In the genomic region with DNA sequence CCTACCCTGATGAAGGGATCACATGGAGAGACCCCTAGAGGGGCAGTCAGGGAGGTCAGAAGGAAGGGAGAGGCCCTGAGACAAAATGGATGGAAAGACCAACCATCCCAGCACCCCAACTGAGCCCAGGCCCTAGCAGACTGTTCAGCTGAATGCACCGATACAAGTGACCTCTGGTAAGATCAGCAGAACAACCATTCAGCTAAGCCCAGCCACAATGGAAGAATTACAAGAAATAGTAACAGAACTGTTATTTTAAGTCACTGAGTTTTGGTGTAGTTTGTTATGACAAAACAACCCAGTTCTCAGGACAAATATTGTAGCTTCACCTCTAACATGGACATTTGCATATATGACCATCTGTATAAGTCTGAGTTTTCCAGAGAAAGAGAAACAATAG, we compare ENCODE assay signal across 9 cellular contexts.
"Had no signal": no experiment of that assay in that cellular context is flagged by ENCODE, and none has a peak within 500 bp of the region (broad histone marks: within the 10 kb centered on the region; RNA-seq: fewer than 3 reads in every experiment).

No MANE protein-coding gene starts in this region.

- ATAC-seq: HCT116, K562 had no signal

- H3K4me3 Mint-ChIP-seq: HFFc6 had no signal

- DNase-seq: GOT3, H7, HFFc6, IMR-90, KG1 had no signal

- H3K4me3 ChIP-seq: HAP-1, K562 had no signal

- H3K9me3 ChIP-seq: HAP-1 had no signal

- H3K36me3 ChIP-seq: HAP-1 had no signal

- H3K27ac ChIP-seq: HL-60 had no signal

- H3K27ac Mint-ChIP-seq: HFFc6 had no signal

- H3K4me1 ChIP-seq: HAP-1 had no signal
